In the genomic region with DNA sequence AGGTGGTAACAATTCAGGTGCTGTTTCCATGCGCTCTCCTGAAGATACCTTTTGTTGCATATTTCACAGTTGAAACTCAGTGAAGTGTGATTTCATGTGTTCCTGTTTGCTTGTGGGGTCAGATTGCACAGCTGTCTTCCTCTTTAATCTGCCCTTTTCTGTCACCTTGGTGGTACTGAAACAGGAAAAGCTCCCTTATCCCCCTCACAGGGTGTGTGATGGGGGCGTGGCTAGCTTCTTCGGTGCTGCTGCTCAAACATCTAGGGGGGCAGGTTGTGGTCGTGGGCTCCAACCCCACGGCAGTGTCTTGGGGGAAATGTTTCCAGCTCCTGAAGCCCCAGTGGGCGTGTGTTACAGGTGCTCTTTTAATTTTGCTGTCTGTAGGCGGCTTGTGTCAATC, we compare ENCODE assay signal across 18 cellular contexts.
DNase-seq lines count a peak whose midpoint lies in the region; ATAC-seq and TF ChIP-seq lines count a peak whose summit lies in the region.
"Had no signal": no experiment of that assay in that cellular context is flagged by ENCODE, and none has a peak within 500 bp of the region (broad histone marks: within the 10 kb centered on the region; RNA-seq: fewer than 3 reads in every experiment).

No MANE protein-coding gene starts in this region.

- no peaks in the 10 kb centered on the region for H3K36me3 ChIP-seq in BLaER1
- no peaks in the 10 kb centered on the region for H3K36me3 ChIP-seq in DND-41 (ENCODE audit: insufficient read depth, low read length)
- no peaks in the 10 kb centered on the region for H3K36me3 ChIP-seq in OCI-LY1 (ENCODE audit: insufficient read depth, low read length)
- H3K36me3 ChIP-seq in adrenal gland (replicated peaks in 1 of 2): no peaks in the 10 kb centered on the region
- H3K36me3 ChIP-seq: neutrophil, Peyer's patch, upper lobe of right lung had no signal

- H3K9me2 ChIP-seq in OCI-LY1 (ENCODE audit: low read depth, low read length): no peaks in the 10 kb centered on the region

- H3K9me3 ChIP-seq in BLaER1 (no peaks in the 10 kb centered on the region), DND-41 (ENCODE audit: insufficient read depth, low read length, severe bottlenecking) (no peaks in the 10 kb centered on the region), OCI-LY1 (ENCODE audit: low read length) (no peaks in the 10 kb centered on the region), adrenal gland (replicated peaks in 1 of 3) (no peaks in the 10 kb centered on the region)
- no peaks in the 10 kb centered on the region for H3K9me3 ChIP-seq in CD4-positive, alpha-beta T cell (ENCODE audit: control insufficient read depth, low read length)
- H3K9me3 ChIP-seq: neutrophil, Peyer's patch, upper lobe of right lung had no signal

- CTCF ChIA-PET in CD4-positive, alpha-beta T cell (lab: Charles Lee): interaction anchor here (1.3 kb wide), 1 partner anchor 9 kb away, joined by 4 read pairs; no protein-coding TSS in a partner anchor

- no peaks in the 10 kb centered on the region for H3K36me3 Mint-ChIP-seq in central memory CD8-positive, alpha-beta T cell (ENCODE audit: insufficient read depth)
- H3K36me3 Mint-ChIP-seq in CD4-positive, alpha-beta T cell (ENCODE audit: low read depth): no peaks in the 10 kb centered on the region
- H3K36me3 Mint-ChIP-seq: WTC11 had no signal

- peak; percentile 47 for DNase-seq in DND-41
- DNase-seq in central memory CD8-positive, alpha-beta T cell (ENCODE audit: low spot score in 2 of 2): no peak
- DNase-seq in adrenal gland: no peak
- no peak for DNase-seq in CD4-positive, alpha-beta T cell
- no peak for DNase-seq in GM13977 (ENCODE audit: low spot score)
- DNase-seq: amygdala; COR-L47; NCI-H1436 treated with DMSO at 0.1 percent for 48 hours; NCI-H774; stimulated activated CD4-positive, alpha-beta T cell treated with anti-CD3 and anti-CD28 coated beads, Interleukin-1b, Interleukin-23, amount 100 ng/mL, for 48 hours; upper lobe of right lung had no signal

- POLR2A ChIA-PET in CD4-positive, alpha-beta T cell (lab: Charles Lee): no interaction called here

- peak overlapping the region; percentile 46 for H3K4me3 Mint-ChIP-seq in central memory CD8-positive, alpha-beta T cell
- no peak overlapping the region for H3K4me3 Mint-ChIP-seq in CD4-positive, alpha-beta T cell
- H3K4me3 Mint-ChIP-seq: dendritic cell treated with granulocyte-macrophage colony-stimulating factor and Interleukin-4, amounts not matched to agents 40 ng/mL and 50 ng/mL, for 4 days; WTC11 had no signal

- peak; percentile 74 for ATAC-seq in DND-41 (ENCODE audit: insufficient read depth, low read depth)
- ATAC-seq in central memory CD8-positive, alpha-beta T cell (replicated peaks; ENCODE audit: extremely low read depth, poor library complexity, severe bottlenecking): no peak
- no peak for ATAC-seq in CD4-positive, alpha-beta T cell (ENCODE audit: poor library complexity)
- ATAC-seq: upper lobe of right lung, WTC11 had no signal

- no peaks in the 10 kb centered on the region for H3K9me3 Mint-ChIP-seq in central memory CD8-positive, alpha-beta T cell
- no peaks in the 10 kb centered on the region for H3K9me3 Mint-ChIP-seq in CD4-positive, alpha-beta T cell
- H3K9me3 Mint-ChIP-seq: activated T-helper 2 cell treated with anti-CD3 and anti-CD28 coated beads, Interferon-gamma antibody, Interleukin-2, Interleukin-4, amounts not matched to agents 10 μg/mL and 5 μg/mL and 100 μg/mL, durations not matched to agents 14 hours and 24 hours and 36 hours; dendritic cell treated with granulocyte-macrophage colony-stimulating factor and Interleukin-4, amounts not matched to agents 40 ng/mL and 50 ng/mL, for 4 days had no signal

- H3K4me1 Mint-ChIP-seq in central memory CD8-positive, alpha-beta T cell: peaks cover 7% of the 10 kb centered on the region
- peaks cover 6% of the 10 kb centered on the region for H3K4me1 Mint-ChIP-seq in CD4-positive, alpha-beta T cell (ENCODE audit: low read depth)
- H3K4me1 Mint-ChIP-seq: WTC11 had no signal

- intact Hi-C loops in adrenal gland (cut with DNase I): no loop called here
- intact Hi-C loops in CD4-positive, alpha-beta T cell (cut with DNase I, micrococcal nuclease): no loop called here

- no peak for TF ChIP-seq POLR2A in adrenal gland (IDR thresholded peaks at IDR 0.05)

- H2AFZ ChIP-seq in DND-41 (ENCODE audit: low read depth, low read length) (no peak overlapping the region), OCI-LY1 (ENCODE audit: low read length) (peak overlapping the region; percentile 7; the same call in 1 of the 2 replicates)

- no peaks in the 10 kb centered on the region for H3F3A ChIP-seq in OCI-LY1 (ENCODE audit: insufficient read depth, low read length)

- peaks cover 24% of the 10 kb centered on the region for H3K4me1 ChIP-seq in BLaER1
- H3K4me1 ChIP-seq in DND-41 (ENCODE audit: insufficient read depth, low read length): peaks cover 9% of the 10 kb centered on the region
- peaks cover 23% of the 10 kb centered on the region for H3K4me1 ChIP-seq in OCI-LY1 (ENCODE audit: insufficient read depth, low read length, severe bottlenecking)
- H3K4me1 ChIP-seq in adrenal gland (replicated peaks in 1 of 2): no peaks in the 10 kb centered on the region
- H3K4me1 ChIP-seq: Peyer's patch, upper lobe of right lung had no signal

- H3K27me3 Mint-ChIP-seq in central memory CD8-positive, alpha-beta T cell: peaks cover 68% of the 10 kb centered on the region
- peaks cover 32% of the 10 kb centered on the region for H3K27me3 Mint-ChIP-seq in CD4-positive, alpha-beta T cell
- H3K27me3 Mint-ChIP-seq: dendritic cell treated with granulocyte-macrophage colony-stimulating factor and Interleukin-4, amounts not matched to agents 40 ng/mL and 50 ng/mL, for 4 days had no signal

- in situ Hi-C loops in GM13977 (cut with MboI; ENCODE audit: low pct_unique_long_range_greater_than_20kb, low sequenced_read_pairs, unreplicated experiment): loop anchor here (25.0 kb wide), 1 partner anchor 779 kb away; the partner anchor contains the start of genes KLHDC10 and ZC3HC1

- no peaks in the 10 kb centered on the region for H3K79me2 ChIP-seq in DND-41 (ENCODE audit: insufficient read depth, low read length)
- H3K79me2 ChIP-seq in OCI-LY1 (ENCODE audit: insufficient read depth, low read length): no peaks in the 10 kb centered on the region

- H3K27me3 ChIP-seq in BLaER1 (no peaks in the 10 kb centered on the region), DND-41 (ENCODE audit: insufficient read depth, low read length, poor library complexity) (no peaks in the 10 kb centered on the region), OCI-LY1 (ENCODE audit: insufficient read depth, low read length) (no peaks in the 10 kb centered on the region), adrenal gland (no peaks in the 10 kb centered on the region)
- H3K27me3 ChIP-seq in CD4-positive, alpha-beta T cell (ENCODE audit: control insufficient read depth, insufficient read depth, low read length): no peaks in the 10 kb centered on the region
- H3K27me3 ChIP-seq: neutrophil, Peyer's patch, upper lobe of right lung had no signal

- H3K4me2 ChIP-seq in BLaER1 (peak overlapping the region; percentile 68), DND-41 (ENCODE audit: insufficient read depth, low read length) (no peak overlapping the region), OCI-LY1 (ENCODE audit: low read length) (peak overlapping the region; percentile 51)

- H3K27ac Mint-ChIP-seq in central memory CD8-positive, alpha-beta T cell (ENCODE audit: low read depth): no peak overlapping the region
- no peak overlapping the region for H3K27ac Mint-ChIP-seq in CD4-positive, alpha-beta T cell
- H3K27ac Mint-ChIP-seq: activated T-helper 2 cell treated with anti-CD3 and anti-CD28 coated beads, Interferon-gamma antibody, Interleukin-2, Interleukin-4, amounts not matched to agents 10 μg/mL and 5 μg/mL and 100 μg/mL, durations not matched to agents 14 hours and 24 hours and 36 hours; dendritic cell treated with granulocyte-macrophage colony-stimulating factor and Interleukin-4, amounts not matched to agents 40 ng/mL and 50 ng/mL, for 4 days; WTC11 had no signal

- H3K4me3 ChIP-seq in BLaER1 (0 out of 2 replicates have a peak overlapping the region, but pooled peaks have one; percentile 1), DND-41 (ENCODE audit: low read depth in 1 of 2, low read length in 2 of 2) (no peak overlapping the region), OCI-LY1 (ENCODE audit: low read depth, low read length, poor library complexity, severe bottlenecking) (peak overlapping the region; percentile 26), adrenal gland (no peak overlapping the region)
- H3K4me3 ChIP-seq: Peyer's patch, upper lobe of right lung had no signal

- 69 to 90% (median 71%) methylated on average over 5 to 7 of the region's 7 CpGs for WGBS in adrenal gland, 4 donors

- H3K27ac ChIP-seq in BLaER1: peak overlapping the region; percentile 34; the same call in 1 of the 2 replicates
- H3K27ac ChIP-seq in DND-41 (ENCODE audit: low read length): no peak overlapping the region
- peak overlapping the region; percentile 42 for H3K27ac ChIP-seq in OCI-LY1 (ENCODE audit: low read depth, low read length, poor library complexity, severe bottlenecking)
- no peak overlapping the region for H3K27ac ChIP-seq in adrenal gland
- no peak overlapping the region for H3K27ac ChIP-seq in CD4-positive, alpha-beta T cell (ENCODE audit: low read depth, low read length)
- H3K27ac ChIP-seq: neutrophil, Peyer's patch, upper lobe of right lung had no signal

- H4K20me1 ChIP-seq in BLaER1: no peaks in the 10 kb centered on the region
- no peaks in the 10 kb centered on the region for H4K20me1 ChIP-seq in DND-41 (ENCODE audit: insufficient read depth, low read length)
- no peaks in the 10 kb centered on the region for H4K20me1 ChIP-seq in OCI-LY1 (ENCODE audit: insufficient read depth, low read length)

- H3K9ac ChIP-seq in BLaER1 (no peak overlapping the region), DND-41 (ENCODE audit: low read depth, low read length) (no peak overlapping the region), OCI-LY1 (ENCODE audit: low read length) (no peak overlapping the region; the same call in 1 of the 2 replicates)

- TF ChIP-seq CTCF in DND-41 (IDR thresholded peaks at IDR 0.05; ENCODE audit: borderline replicate concordance, extremely low read depth, low read length, poor library complexity, severe bottlenecking) (no peak), OCI-LY1 (IDR thresholded peaks at IDR 0.05; ENCODE audit: low read length) (no peak), adrenal gland (IDR thresholded peaks at IDR 0.05) (no peak), GM13977 (IDR thresholded peaks at IDR 0.05; ENCODE audit: extremely low read depth, insufficient read depth, missing control alignments) (no peak)
- TF ChIP-seq CTCF in CD4-positive, alpha-beta T cell (IDR thresholded peaks at IDR 0.05): no peak

Comparison
In these comparisons a context has a peak if more than half of its experiments do, and no peak if none do; other contexts are left out.
1. H3K27ac ChIP-seq: peak in BLaER1 (single experiment) and OCI-LY1 (single experiment); none in DND-41 (single experiment), adrenal gland (0 of 5) and CD4-positive, alpha-beta T cell (single experiment).
2. H3K4me3 ChIP-seq: peak in BLaER1 (single experiment) and OCI-LY1 (single experiment); none in DND-41 (0 of 2) and adrenal gland (0 of 4).